In the genomic region with DNA sequence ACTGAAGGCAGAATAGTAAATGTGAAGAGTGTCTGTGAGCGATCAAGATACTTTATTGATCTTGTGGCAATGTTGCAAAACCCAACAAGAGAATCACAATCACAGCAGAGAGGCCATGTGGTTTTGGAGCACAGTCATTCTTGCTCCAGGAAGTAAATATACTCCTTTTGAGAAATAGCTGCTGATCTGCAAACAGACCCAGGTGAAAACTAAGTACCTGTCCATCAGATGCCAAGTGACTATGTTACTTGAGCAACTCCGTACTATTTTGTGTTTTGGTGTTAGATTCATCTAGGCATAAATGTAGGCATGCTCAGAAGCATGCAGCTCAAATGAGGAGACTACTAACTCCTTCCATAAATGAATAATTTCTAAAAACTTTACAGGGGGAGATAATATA, we compare ENCODE assay signal across 23 cellular contexts.
"Had no signal": no experiment of that assay in that cellular context is flagged by ENCODE, and none has a peak within 500 bp of the region (broad histone marks: within the 10 kb centered on the region; RNA-seq: fewer than 3 reads in every experiment).

No MANE protein-coding gene starts in this region.

- H3K27me3 Mint-ChIP-seq: memory B cell; naive thymus-derived CD4-positive, alpha-beta T cell had no signal

- H3K27ac Mint-ChIP-seq: immature natural killer cell; memory B cell; naive thymus-derived CD4-positive, alpha-beta T cell had no signal

- H3K79me2 ChIP-seq: hepatocyte had no signal

- H3K36me3 Mint-ChIP-seq: memory B cell had no signal

- H3K4me1 Mint-ChIP-seq: immature natural killer cell; memory B cell; naive thymus-derived CD4-positive, alpha-beta T cell had no signal

- H3K27ac ChIP-seq: coronary artery, dorsolateral prefrontal cortex, esophagus muscularis mucosa, foreskin keratinocyte, gastroesophageal sphincter, heart left ventricle, hepatocyte, lower lobe of right lung had no signal

- DNase-seq: dermis blood vessel endothelial cell; dorsolateral prefrontal cortex; effector CD4-positive, alpha-beta T cell; effector memory CD4-positive, alpha-beta T cell; foreskin keratinocyte; heart left ventricle; hypothalamus; immature natural killer cell; islet precursor cell; kidney; kidney glomerular epithelial cell; left colon; left ventricle myocardium superior; lower lobe of right lung; mesendoderm; midbrain; naive thymus-derived CD4-positive, alpha-beta T cell had no signal

- H3K27me3 ChIP-seq: dorsolateral prefrontal cortex, esophagus muscularis mucosa, foreskin keratinocyte, gastroesophageal sphincter, heart left ventricle, hepatocyte had no signal

- H3K4me1 ChIP-seq: esophagus muscularis mucosa, foreskin keratinocyte, gastroesophageal sphincter, heart left ventricle, lower lobe of right lung had no signal

- H3K4me2 ChIP-seq: hepatocyte had no signal

- ATAC-seq: foreskin keratinocyte; gastroesophageal sphincter; heart left ventricle; left colon; left lobe of liver; left ventricle myocardium superior; naive thymus-derived CD4-positive, alpha-beta T cell had no signal

- H2AFZ ChIP-seq: hepatocyte had no signal

- H3K4me3 ChIP-seq: coronary artery, dorsolateral prefrontal cortex, esophagus muscularis mucosa, gastroesophageal sphincter, heart left ventricle, hepatocyte, lower lobe of right lung had no signal

- H3K4me3 Mint-ChIP-seq: immature natural killer cell; memory B cell; naive thymus-derived CD4-positive, alpha-beta T cell had no signal

- H3K36me3 ChIP-seq: esophagus muscularis mucosa, gastroesophageal sphincter, heart left ventricle, lower lobe of right lung had no signal
